1 cellular context compared by ENCODE assay signal in genomic region chr6:89035252-89036106, GRCh38.
A peak's percentile ranks its signal among the peaks of the same experiment; 100 is the strongest.
TF ChIP-seq lines count a peak whose summit lies in the region.

No MANE protein-coding gene starts in this region.

TF ChIP-seq in K562, 482 proteins besides CTCF, POLR2A, EP300 and RAD21 (continued from another document and continues in another):
- TF ChIP-seq ELK1 (CRISPR knock-in tag; IDR thresholded peaks at IDR 0.05) (no peak), CC2D1A (IDR thresholded peaks at IDR 0.05) (no peak), SMC3 (conservative IDR thresholded peaks at IDR 0.05; ENCODE audit: insufficient read depth, low read depth, low read length) (no peak), PKNOX1 (IDR thresholded peaks at IDR 0.05) (peak; percentile 91), MTA1 (IDR thresholded peaks at IDR 0.05; ENCODE audit: borderline replicate concordance) (no peak), TEAD4 (IDR thresholded peaks at IDR 0.05; ENCODE audit: low read length) (no peak; the same call in 1 of the 2 replicates), TEAD4 (CRISPR knock-in tag; IDR thresholded peaks at IDR 0.05; ENCODE audit: borderline replicate concordance) (no peak), ZNF3 (CRISPR knock-in tag; IDR thresholded peaks at IDR 0.05) (no peak), GATAD2A (IDR thresholded peaks at IDR 0.05) (no peak), MAFK (IDR thresholded peaks at IDR 0.05; ENCODE audit: low read length) (peak; percentile 58; the same call in 1 of the 2 replicates), SRF (CRISPR knock-in tag; IDR thresholded peaks at IDR 0.05) (no peak), ZNF77 (CRISPR knock-in tag; IDR thresholded peaks at IDR 0.05) (no peak), ZBTB34 (CRISPR knock-in tag; IDR thresholded peaks at IDR 0.05) (no peak), POLR3A (IDR thresholded peaks at IDR 0.05; ENCODE audit: borderline replicate concordance, extremely low read depth, insufficient read depth, insufficient read length) (no peak), ZNF282 (CRISPR knock-in tag; IDR thresholded peaks at IDR 0.05) (no peak), ETS1 (conservative IDR thresholded peaks at IDR 0.05; ENCODE audit: control insufficient read depth, low read depth, low read length) (no peak), ZFP30 (CRISPR knock-in tag; IDR thresholded peaks at IDR 0.05; ENCODE audit: borderline replicate concordance) (no peak), PPARD (CRISPR knock-in tag; IDR thresholded peaks at IDR 0.05) (no peak), NELFE (IDR thresholded peaks at IDR 0.05; ENCODE audit: insufficient read depth, insufficient read length) (no peak), GATA2 (CRISPR knock-in tag; IDR thresholded peaks at IDR 0.05) (no peak), RB1 (IDR thresholded peaks at IDR 0.05; ENCODE audit: low read depth) (no peak), ZNF655 (CRISPR knock-in tag; IDR thresholded peaks at IDR 0.05) (no peak), ZNF589 (CRISPR knock-in tag; IDR thresholded peaks at IDR 0.05; ENCODE audit: low read depth) (peak; percentile 83), ID3 (CRISPR knock-in tag; IDR thresholded peaks at IDR 0.05) (no peak), ID3 (tag; IDR thresholded peaks at IDR 0.05) (no peak), POLR2G (IDR thresholded peaks at IDR 0.05; ENCODE audit: low read depth, low read length) (no peak), ZNF561 (CRISPR knock-in tag; conservative IDR thresholded peaks at IDR 0.05) (no peak), ZNF217 (CRISPR knock-in tag; IDR thresholded peaks at IDR 0.05) (no peak), NCOR1 (IDR thresholded peaks at IDR 0.05) (no peak), SMAD3 (CRISPR knock-in tag; conservative IDR thresholded peaks at IDR 0.05) (no peak), ZFP36 (IDR thresholded peaks at IDR 0.05; ENCODE audit: low read depth, low read length, partially characterized antibody) (no peak), SFPQ (IDR thresholded peaks at IDR 0.05; ENCODE audit: low read depth, low read length) (no peak), CBX8 (IDR thresholded peaks at IDR 0.05; ENCODE audit: borderline replicate concordance, extremely low read depth, low read depth, low read length, poor library complexity, severe bottlenecking) (no peak), RBFOX2 (IDR thresholded peaks at IDR 0.05; ENCODE audit: low read depth, low read length) (no peak), LCOR (CRISPR knock-in tag; IDR thresholded peaks at IDR 0.05) (no peak), RNF219 (CRISPR knock-in tag; IDR thresholded peaks at IDR 0.05) (no peak), ZNF639 (CRISPR knock-in tag; conservative IDR thresholded peaks at IDR 0.05 in 1 of 2, IDR thresholded peaks at IDR 0.05 in 1 of 2) (peak in 1 of 2 experiments; percentile 82; a peak in 2 of 4 replicates), ZNF449 (CRISPR knock-in tag; IDR thresholded peaks at IDR 0.05) (no peak), TBL1XR1 (IDR thresholded peaks at IDR 0.05; ENCODE audit: low read length in 2 of 2) (0 out of 4 replicates have a peak, but pooled peaks of 1 of the 2 experiments have one; percentile 27), ZNF24 (IDR thresholded peaks at IDR 0.05) (no peak; the same call in 1 of the 2 replicates), SIN3B (IDR thresholded peaks at IDR 0.05; ENCODE audit: low read depth) (no peak), TEAD2 (tag; IDR thresholded peaks at IDR 0.05) (no peak), ZNF780A (CRISPR knock-in tag; IDR thresholded peaks at IDR 0.05) (no peak), EZH2 (IDR thresholded peaks at IDR 0.05; ENCODE audit: borderline replicate concordance, low read depth, low read length) (no peak), ZNF316 (IDR thresholded peaks at IDR 0.05) (peak; percentile 92), ZNF133 (CRISPR knock-in tag; IDR thresholded peaks at IDR 0.05) (no peak), ZNF778 (CRISPR knock-in tag; IDR thresholded peaks at IDR 0.05) (no peak), ZNF184 (CRISPR knock-in tag; IDR thresholded peaks at IDR 0.05) (no peak), LARP7 (IDR thresholded peaks at IDR 0.05) (no peak), ETV1 (tag; conservative IDR thresholded peaks at IDR 0.05; ENCODE audit: low read depth) (no peak; the same call in 1 of the 2 replicates), ZNF583 (CRISPR knock-in tag; IDR thresholded peaks at IDR 0.05) (no peak), E2F3 (CRISPR knock-in tag; IDR thresholded peaks at IDR 0.05) (no peak), NRF1 (conservative IDR thresholded peaks at IDR 0.05 in 1 of 2, IDR thresholded peaks at IDR 0.05 in 1 of 2) (no peak), ZNF76 (CRISPR knock-in tag; IDR thresholded peaks at IDR 0.05; ENCODE audit: borderline replicate concordance) (no peak), FOXP4 (CRISPR knock-in tag; IDR thresholded peaks at IDR 0.05; ENCODE audit: borderline replicate concordance) (no peak), ELF4 (CRISPR knock-in tag; IDR thresholded peaks at IDR 0.05) (no peak), U2AF1 (optimal IDR thresholded peaks at IDR 0.05; ENCODE audit: low read depth, low read length) (no peak), NFIC (IDR thresholded peaks at IDR 0.05) (no peak), ZNF766 (CRISPR knock-in tag; conservative IDR thresholded peaks at IDR 0.05) (peak; percentile 66; the same call in 1 of the 2 replicates), TAF15 (IDR thresholded peaks at IDR 0.05; ENCODE audit: low read depth, low read length) (no peak), IFI16 (CRISPR knock-in tag; IDR thresholded peaks at IDR 0.05) (no peak)
